In genomic region chr10:52334595-52334994, GRCh38 we compare ENCODE assay signal across 1 cellular context.
TF ChIP-seq lines count a peak whose summit lies in the region.

No MANE protein-coding gene starts in this region.

TF ChIP-seq in HCT116, 20 proteins besides CTCF, POLR2A, EP300 and RAD21 (continued from another document):
- TF ChIP-seq REST (IDR thresholded peaks at IDR 0.05; ENCODE audit: low read depth) = no peak
